ENCODE assay signal across 24 cellular contexts in genomic region chr1:36814774-36815173, GRCh38.
"Had no signal": no experiment of that assay in that cellular context is flagged by ENCODE, and none has a peak within 500 bp of the region (broad histone marks: within the 10 kb centered on the region; RNA-seq: fewer than 3 reads in every experiment).

No MANE protein-coding gene starts in this region.

- H3K4me3 ChIP-seq: MG63 had no signal

- H3K36me3 ChIP-seq: MG63 had no signal

- ATAC-seq: Panc1, PC-3, SK-N-SH treated with all-trans-retinoic acid at 6 μM for 48 hours had no signal

- H3K27me3 ChIP-seq: MG63 had no signal

- H3K27ac ChIP-seq: RWPE1 had no signal

- DNase-seq: IMR-90; Karpas-422; KG1; MG63; NCI-H1092; NCI-H1105 treated with DMSO at 0.1 percent for 48 hours; NCI-H1417 treated with DMSO at 0.1 percent for 48 hours; NCI-H146; NCI-H1694 treated with DMSO at 0.1 percent for 48 hours; NCI-H2029; NCI-H2081 treated with DMSO at 0.1 percent for 48 hours; NCI-H2171; NCI-H226; NCI-H446; NCI-H510A; NCI-H524 treated with DMSO at 0.1 percent for 48 hours; NCI-H69; NCI-H774; NK-92 treated with Interleukin-12 subunit alpha and Interleukin-12 subunit beta, amount 100 ng/mL, for 24 hours; PC-3; SHP77 had no signal

- H3K9me3 ChIP-seq: MG63 had no signal
